In genomic region chr1:222335586-222335985, GRCh38 we compare ENCODE assay signal across 20 cellular contexts.
"Had no signal": no experiment of that assay in that cellular context is flagged by ENCODE, and none has a peak within 500 bp of the region (broad histone marks: within the 10 kb centered on the region; RNA-seq: fewer than 3 reads in every experiment).

No MANE protein-coding gene starts in this region.

- H3K27ac ChIP-seq: adrenal gland, body of pancreas, coronary artery, gastroesophageal sphincter, neural progenitor cell, ovary, thoracic aorta, upper lobe of right lung had no signal

- H3K4me1 ChIP-seq: adrenal gland, body of pancreas, gastroesophageal sphincter, neural progenitor cell, upper lobe of right lung had no signal

- H2AFZ ChIP-seq: neural progenitor cell had no signal

- H3K9ac ChIP-seq: neural progenitor cell had no signal

- DNase-seq: activated CD4-positive, alpha-beta T cell treated with anti-CD3 and anti-CD28 coated beads, Interleukin-2, amount 50 U/mL, for 48 hours; activated CD4-positive, CD25-positive, alpha-beta regulatory T cell treated with anti-CD3 and anti-CD28 coated beads, Interleukin-2, amount 50 U/mL, for 72 hours; activated naive CD4-positive, alpha-beta T cell treated with anti-CD3 and anti-CD28 coated beads, Interleukin-2, amount 10 ng/mL, durations not matched to agents 7 days and 5 days; activated T-cell treated with anti-CD3 and anti-CD28 coated beads, Interleukin-2, amount 50 U/mL, for 1 hour; adrenal gland; body of pancreas; caudate nucleus; islet precursor cell; naive B cell; ovary; stimulated activated CD4-positive, alpha-beta T cell treated with anti-CD3 and anti-CD28 coated beads, Interleukin-12 subunit alpha, Interleukin-12 subunit beta, amount 100 ng/mL, for 4 hours; stimulated activated CD4-positive, alpha-beta T cell treated with anti-CD3 and anti-CD28 coated beads, Interleukin-2, amount 100 ng/mL, for 24 hours; T1000; upper lobe of right lung had no signal

- H3K4me3 Mint-ChIP-seq: activated naive CD4-positive, alpha-beta T cell treated with anti-CD3 and anti-CD28 coated beads, Interleukin-2, amount 10 ng/mL, durations not matched to agents 7 days and 5 days; naive B cell; neural progenitor cell; stimulated activated effector memory CD8-positive, alpha-beta T cell treated with anti-CD3 and anti-CD28 coated beads, Interleukin-12 subunit alpha, Interleukin-12 subunit beta, amount 100 ng/mL, for 72 hours had no signal

- H3K4me1 Mint-ChIP-seq: activated naive CD4-positive, alpha-beta T cell treated with anti-CD3 and anti-CD28 coated beads, Interleukin-2, amount 10 ng/mL, durations not matched to agents 7 days and 5 days; naive B cell; neural progenitor cell; stimulated activated effector memory CD8-positive, alpha-beta T cell treated with anti-CD3 and anti-CD28 coated beads, Interleukin-12 subunit alpha, Interleukin-12 subunit beta, amount 100 ng/mL, for 72 hours had no signal

- ATAC-seq: body of pancreas; gastroesophageal sphincter; stimulated activated effector memory CD8-positive, alpha-beta T cell treated with anti-CD3 and anti-CD28 coated beads, Interleukin-12 subunit alpha, Interleukin-12 subunit beta, amount 100 ng/mL, for 72 hours; upper lobe of right lung had no signal

- H3K27me3 Mint-ChIP-seq: activated naive CD4-positive, alpha-beta T cell treated with anti-CD3 and anti-CD28 coated beads, Interleukin-2, amount 10 ng/mL, durations not matched to agents 7 days and 5 days had no signal

- H3K4me3 ChIP-seq: adrenal gland, body of pancreas, coronary artery, gastroesophageal sphincter, lung, neural progenitor cell, ovary, thoracic aorta, upper lobe of right lung had no signal

- H3K36me3 ChIP-seq: adrenal gland, gastroesophageal sphincter, neural progenitor cell, ovary, thoracic aorta, upper lobe of right lung had no signal

- H3K9me3 ChIP-seq: adrenal gland, body of pancreas, gastroesophageal sphincter, ovary, thoracic aorta, upper lobe of right lung had no signal

- H3K36me3 Mint-ChIP-seq: activated naive CD4-positive, alpha-beta T cell treated with anti-CD3 and anti-CD28 coated beads, Interleukin-2, amount 10 ng/mL, durations not matched to agents 7 days and 5 days; naive B cell; neural progenitor cell; stimulated activated effector memory CD8-positive, alpha-beta T cell treated with anti-CD3 and anti-CD28 coated beads, Interleukin-12 subunit alpha, Interleukin-12 subunit beta, amount 100 ng/mL, for 72 hours had no signal

- H3K4me2 ChIP-seq: neural progenitor cell had no signal

- H3K27me3 ChIP-seq: adrenal gland, body of pancreas, neural progenitor cell, ovary, upper lobe of right lung had no signal

- H3K27ac Mint-ChIP-seq: activated naive CD4-positive, alpha-beta T cell treated with anti-CD3 and anti-CD28 coated beads, Interleukin-2, amount 10 ng/mL, durations not matched to agents 7 days and 5 days; naive B cell; neural progenitor cell; stimulated activated effector memory CD8-positive, alpha-beta T cell treated with anti-CD3 and anti-CD28 coated beads, Interleukin-12 subunit alpha, Interleukin-12 subunit beta, amount 100 ng/mL, for 72 hours had no signal
